In genomic region chr6:111845441-111845871, GRCh38 we compare ENCODE assay signal across 9 cellular contexts. TPM values are rescaled to one million over a fixed set of nuclear protein-coding genes. Genes with fewer than 3 reads are reported as not detected.
DNase-seq lines count a peak whose midpoint lies in the region; ATAC-seq and TF ChIP-seq lines count a peak whose summit lies in the region.
"Had no signal": no experiment of that assay in that cellular context is flagged by ENCODE, and none has a peak within 500 bp of the region (broad histone marks: within the 10 kb centered on the region; RNA-seq: fewer than 3 reads in every experiment).

No MANE protein-coding gene starts in this region.

- H3K4me3 Mint-ChIP-seq in natural killer cell treated with Interleukin-12 subunit alpha and Interleukin-12 subunit beta and Interleukin-15 and Interleukin-18, amount 100 ng/mL, for 72 hours = peak overlapping the region; percentile 79
- H3K4me3 Mint-ChIP-seq in natural killer cell = no peak overlapping the region
- H3K4me3 Mint-ChIP-seq in type B pancreatic cell = peak overlapping the region; percentile 3

- H3K27ac Mint-ChIP-seq in natural killer cell treated with Interleukin-12 subunit alpha and Interleukin-12 subunit beta and Interleukin-15 and Interleukin-18, amount 100 ng/mL, for 72 hours = no peak overlapping the region
- H3K27ac Mint-ChIP-seq in natural killer cell (no peak overlapping the region), type B pancreatic cell (no peak overlapping the region)

- H3K4me3 ChIP-seq in choroid plexus epithelial cell (ENCODE audit: low read depth, low read length) = no peak overlapping the region

- H3K4me1 Mint-ChIP-seq in natural killer cell treated with Interleukin-12 subunit alpha and Interleukin-12 subunit beta and Interleukin-15 and Interleukin-18, amount 100 ng/mL, for 72 hours (ENCODE audit: low read depth in 2 of 2) = peaks cover 53 to 58% of the 10 kb centered on the region in 2 donors
- H3K4me1 Mint-ChIP-seq in natural killer cell (peaks cover 17% of the 10 kb centered on the region in 2 donors), type B pancreatic cell (ENCODE audit: unreplicated experiment) (peaks cover 34% of the 10 kb centered on the region)

- no peaks in the 10 kb centered on the region for H3K27me3 Mint-ChIP-seq in natural killer cell treated with Interleukin-12 subunit alpha and Interleukin-12 subunit beta and Interleukin-15 and Interleukin-18, amount 100 ng/mL, for 72 hours
- H3K27me3 Mint-ChIP-seq in natural killer cell (ENCODE audit: low read depth in 2 of 2) (no peaks in the 10 kb centered on the region), type B pancreatic cell (no peaks in the 10 kb centered on the region)

- intact Hi-C loops in natural killer cell (cut with micrococcal nuclease) = loop anchor here (2.0 kb wide), 1 partner anchor 25 kb away; no protein-coding TSS in a partner anchor

- TF ChIP-seq CTCF in natural killer cell (IDR thresholded peaks at IDR 0.05) (no peak), choroid plexus epithelial cell (conservative IDR thresholded peaks at IDR 0.05; ENCODE audit: low read depth, low read length) (no peak), type B pancreatic cell (conservative IDR thresholded peaks at IDR 0.05) (no peak)

- ATAC-seq in natural killer cell treated with Interleukin-12 subunit alpha and Interleukin-12 subunit beta and Interleukin-15 and Interleukin-18, amount 100 ng/mL, for 72 hours = peak in 1 of 2 donors; percentile 25
- no peak for ATAC-seq in natural killer cell
- peak; percentile 52 for ATAC-seq in HG03066 (IDR thresholded peaks at IDR 0.05; ENCODE audit: low read depth, unreplicated experiment)

- no peaks in the 10 kb centered on the region for H3K9me3 Mint-ChIP-seq in natural killer cell treated with Interleukin-12 subunit alpha and Interleukin-12 subunit beta and Interleukin-15 and Interleukin-18, amount 100 ng/mL, for 72 hours
- H3K9me3 Mint-ChIP-seq in natural killer cell (no peaks in the 10 kb centered on the region), type B pancreatic cell (no peaks in the 10 kb centered on the region)

- no peak for DNase-seq in natural killer cell treated with Interleukin-12 subunit alpha and Interleukin-12 subunit beta and Interleukin-15 and Interleukin-18, amount 100 ng/mL, for 72 hours (ENCODE audit: low spot score)
- DNase-seq in natural killer cell (no peak), choroid plexus epithelial cell (ENCODE audit: low read depth) (peak; percentile 45), type B pancreatic cell (ENCODE audit: extremely low spot score, unreplicated experiment) (no peak), cerebellar cortex (ENCODE audit: low spot score) (no peak), NCI-H1092 (lab: John Stamatoyannopoulos, UW) (no peak), NCI-H2107 (lab: John Stamatoyannopoulos, UW) (no peak)
- DNase-seq: NCI-H526 treated with DMSO at 0.1 percent for 48 hours had no signal

- H3K36me3 Mint-ChIP-seq in natural killer cell treated with Interleukin-12 subunit alpha and Interleukin-12 subunit beta and Interleukin-15 and Interleukin-18, amount 100 ng/mL, for 72 hours = peaks cover 6% of the 10 kb centered on the region
- no peaks in the 10 kb centered on the region for H3K36me3 Mint-ChIP-seq in natural killer cell
- H3K36me3 Mint-ChIP-seq in type B pancreatic cell = peaks cover 20% of the 10 kb centered on the region

RNA-seq across cellular contexts. Expression of gene FYN, which starts 27.8 kb away (rescaled TPM):
- total RNA-seq in natural killer cell treated with Interleukin-12 subunit alpha and Interleukin-12 subunit beta and Interleukin-15 and Interleukin-18, amount 100 ng/mL, for 72 hours = 100 to 1,000 TPM; 273 to 443 TPM
- total RNA-seq in natural killer cell (100 to 1,000 TPM; 616 to 757 (median 713) TPM), type B pancreatic cell (ENCODE audit: low replicate concordance) (131 and 283 TPM in 2 replicates)
